ENCODE assay signal across 5 cellular contexts in the genomic region with DNA sequence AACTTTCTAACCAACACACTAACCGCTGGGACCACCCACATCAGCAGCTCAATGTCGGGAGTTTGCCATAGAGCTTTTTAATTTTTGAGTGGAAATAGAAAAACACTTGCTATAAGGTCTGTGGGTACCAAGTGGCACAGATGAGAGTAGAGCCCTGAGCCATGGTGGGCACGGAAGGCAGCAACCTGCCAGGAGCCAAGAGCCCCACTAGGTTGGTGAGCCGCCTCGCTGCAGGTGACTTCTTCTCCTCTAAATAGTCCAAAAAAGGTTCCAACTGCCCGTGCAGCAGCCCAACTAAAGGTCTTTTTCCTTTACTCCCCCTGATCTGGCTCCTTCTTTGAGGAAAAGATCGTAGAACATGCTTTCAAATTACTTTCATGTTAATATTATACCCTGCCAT.
DNase-seq lines count a peak whose midpoint lies in the region; TF ChIP-seq lines count a peak whose summit lies in the region.
"Not testable (repeated sequence)": the region's sequence is repeated elsewhere in the genome, so short reads cannot be mapped to it uniquely, and the experiment has no call there.

No MANE protein-coding gene starts in this region.

- TF ChIP-seq CTCF in endodermal cell (conservative IDR thresholded peaks at IDR 0.05); osteocyte (IDR thresholded peaks at IDR 0.05): not testable (repeated sequence)

- not testable (repeated sequence) for H3K9me3 Mint-ChIP-seq in endodermal cell
- H3K9me3 Mint-ChIP-seq in osteocyte (ENCODE audit: unreplicated experiment) = peaks cover 12% of the 10 kb centered on the region

- H3K27me3 ChIP-seq in BLaER1 treated with 17β-estradiol and CSF1 and Interleukin-3, amounts not matched to agents 10 nM and 100 nM; endodermal cell (ENCODE audit: control insufficient read depth, insufficient read depth, low read length, poor library complexity, severe bottlenecking); iPS-18a (ENCODE audit: control insufficient read depth, insufficient read depth, low read length): not testable (repeated sequence)

- H3K4me1 Mint-ChIP-seq in endodermal cell; osteocyte (ENCODE audit: unreplicated experiment): not testable (repeated sequence)

- H3K27me3 Mint-ChIP-seq in endodermal cell (ENCODE audit: insufficient read depth); osteocyte (ENCODE audit: unreplicated experiment): not testable (repeated sequence)

- H3K36me3 Mint-ChIP-seq in endodermal cell (ENCODE audit: low read depth); osteocyte (ENCODE audit: unreplicated experiment): not testable (repeated sequence)

- not testable (repeated sequence) for H3K9me3 ChIP-seq in BLaER1 treated with 17β-estradiol and CSF1 and Interleukin-3, amounts not matched to agents 10 nM and 100 nM (replicated peaks in 1 of 11)
- H3K9me3 ChIP-seq in endodermal cell (ENCODE audit: control insufficient read depth, low read length) = peaks cover 77% of the 10 kb centered on the region
- H3K9me3 ChIP-seq in iPS-18a (ENCODE audit: control insufficient read depth, low read depth, low read length) = peaks cover 86% of the 10 kb centered on the region

- H3K36me3 ChIP-seq in BLaER1 treated with 17β-estradiol and CSF1 and Interleukin-3, amounts not matched to agents 10 nM and 100 nM; endodermal cell (ENCODE audit: control insufficient read depth, insufficient read depth, low read length); iPS-18a (ENCODE audit: control insufficient read depth, low read depth, low read length): not testable (repeated sequence)

- not testable (repeated sequence) for H3K4me3 ChIP-seq in BLaER1 treated with 17β-estradiol and CSF1 and Interleukin-3, amounts not matched to agents 10 nM and 100 nM
- H3K4me3 ChIP-seq in endodermal cell (ENCODE audit: low read length) (peak overlapping the region; percentile 28), iPS-18a (ENCODE audit: low read length) (peak overlapping the region; percentile 21)

- peak overlapping the region in 7 of 11 experiments; percentile 5 to 59 (median 31); a peak in 13 of 22 replicates for H3K4me2 ChIP-seq in BLaER1 treated with 17β-estradiol and CSF1 and Interleukin-3, amounts not matched to agents 10 nM and 100 nM

- DNase-seq in dedifferentiated amniotic fluid mesenchymal stem cell (ENCODE audit: extremely low spot score) (peak; percentile 14), osteocyte (ENCODE audit: extremely low spot score, unreplicated experiment) (peak; percentile 85)
- not testable (repeated sequence) for DNase-seq in endodermal cell

- H3K4me1 ChIP-seq in BLaER1 treated with 17β-estradiol and CSF1 and Interleukin-3, amounts not matched to agents 10 nM and 100 nM = peaks cover 0 to 14% (median 3%) of the 10 kb centered on the region in 10 experiments; a peak in 7 of 20 replicates
- not testable (repeated sequence) for H3K4me1 ChIP-seq in endodermal cell (ENCODE audit: control insufficient read depth, insufficient read depth, low read length); iPS-18a (ENCODE audit: control insufficient read depth, low read depth, low read length)

- H4K20me1 ChIP-seq in BLaER1 treated with 17β-estradiol and CSF1 and Interleukin-3, amounts not matched to agents 10 nM and 100 nM = not testable (repeated sequence)

- not testable (repeated sequence) for H3K9ac ChIP-seq in BLaER1 treated with 17β-estradiol and CSF1 and Interleukin-3, amounts not matched to agents 10 nM and 100 nM; endodermal cell (ENCODE audit: extremely low read depth, low read length, poor library complexity, severe bottlenecking); iPS-18a (ENCODE audit: low read length)

- WGBS in endodermal cell (ENCODE audit: insufficient coverage in 1 of 2, insufficient read length in 1 of 2), 2 experiments = 74 to 76% methylated on average over 5 to 6 of the region's 7 CpGs

- not testable (repeated sequence) for H3K27ac ChIP-seq in BLaER1 treated with 17β-estradiol and CSF1 and Interleukin-3, amounts not matched to agents 10 nM and 100 nM; endodermal cell (ENCODE audit: low read depth, low read length); iPS-18a (ENCODE audit: low read length)

- not testable (repeated sequence) for H3K27ac Mint-ChIP-seq in endodermal cell; osteocyte (ENCODE audit: unreplicated experiment)

- H3K4me3 Mint-ChIP-seq in endodermal cell; osteocyte (ENCODE audit: unreplicated experiment): not testable (repeated sequence)
